24 cellular contexts compared by ENCODE assay signal in genomic region chr10:133375357-133376115, GRCh38. TPM values are rescaled to one million over a fixed set of nuclear protein-coding genes. Genes with fewer than 3 reads are reported as not detected.
DNase-seq lines count a peak whose midpoint lies in the region; ATAC-seq and TF ChIP-seq lines count a peak whose summit lies in the region.
"Had no signal": no experiment of that assay in that cellular context is flagged by ENCODE, and none has a peak within 500 bp of the region (broad histone marks: within the 10 kb centered on the region; RNA-seq: fewer than 3 reads in every experiment).

No MANE protein-coding gene starts in this region.

- peak overlapping the region; percentile 43 for H3K27ac Mint-ChIP-seq in activated naive CD4-positive, alpha-beta T cell treated with anti-CD3 and anti-CD28 coated beads for 36 hours
- H3K27ac Mint-ChIP-seq in activated naive CD4-positive, alpha-beta T cell treated with anti-CD3 and anti-CD28 coated beads, Interleukin-2, amount 50 U/mL, for 72 hours: no peak overlapping the region
- H3K27ac Mint-ChIP-seq in activated T-helper 1 cell treated with anti-CD3 and anti-CD28 coated beads, Interleukin-12 subunit alpha, Interleukin-12 subunit beta, Interleukin-2, Interleukin-4 antibody, amounts not matched to agents 30 ng/mL and 10 ng/mL and 1 ng/mL, durations not matched to agents 14 hours and 24 hours and 36 hours: peak overlapping the region; percentile 48
- no peak overlapping the region for H3K27ac Mint-ChIP-seq in stimulated activated effector memory CD8-positive, alpha-beta T cell treated with anti-CD3 and anti-CD28 coated beads, Interleukin-12 subunit alpha, Interleukin-12 subunit beta, amount 100 ng/mL, for 72 hours
- H3K27ac Mint-ChIP-seq in Caco-2 (ENCODE audit: unreplicated experiment): no peak overlapping the region
- H3K27ac Mint-ChIP-seq: effector memory CD8-positive, alpha-beta T cell had no signal

- H3K36me3 Mint-ChIP-seq in activated naive CD4-positive, alpha-beta T cell treated with anti-CD3 and anti-CD28 coated beads for 36 hours (ENCODE audit: low read depth): no peaks in the 10 kb centered on the region
- no peaks in the 10 kb centered on the region for H3K36me3 Mint-ChIP-seq in activated naive CD4-positive, alpha-beta T cell treated with anti-CD3 and anti-CD28 coated beads, Interleukin-2, amount 50 U/mL, for 72 hours
- H3K36me3 Mint-ChIP-seq in activated T-helper 1 cell treated with anti-CD3 and anti-CD28 coated beads, Interleukin-12 subunit alpha, Interleukin-12 subunit beta, Interleukin-2, Interleukin-4 antibody, amounts not matched to agents 30 ng/mL and 10 ng/mL and 1 ng/mL, durations not matched to agents 14 hours and 24 hours and 36 hours (ENCODE audit: low read depth): peaks cover 5% of the 10 kb centered on the region
- H3K36me3 Mint-ChIP-seq in stimulated activated effector memory CD8-positive, alpha-beta T cell treated with anti-CD3 and anti-CD28 coated beads, Interleukin-12 subunit alpha, Interleukin-12 subunit beta, amount 100 ng/mL, for 72 hours: peaks cover 4% of the 10 kb centered on the region
- H3K36me3 Mint-ChIP-seq in Caco-2 (ENCODE audit: insufficient read depth, unreplicated experiment): peaks cover 15% of the 10 kb centered on the region

- DNase-seq in activated naive CD4-positive, alpha-beta T cell treated with anti-CD3 and anti-CD28 coated beads for 36 hours: no peak
- no peak for DNase-seq in activated naive CD4-positive, alpha-beta T cell treated with anti-CD3 and anti-CD28 coated beads, Interleukin-2, amount 50 U/mL, for 72 hours (ENCODE audit: low spot score in 2 of 2)
- DNase-seq in activated T-helper 1 cell treated with anti-CD3 and anti-CD28 coated beads, Interleukin-12 subunit alpha, Interleukin-12 subunit beta, Interleukin-2, Interleukin-4 antibody, amounts not matched to agents 30 ng/mL and 10 ng/mL and 1 ng/mL, durations not matched to agents 14 hours and 24 hours and 36 hours (ENCODE audit: low spot score): no peak
- DNase-seq in mesenchymal stem cell: no peak
- no peak for DNase-seq in stimulated activated effector memory CD8-positive, alpha-beta T cell treated with anti-CD3 and anti-CD28 coated beads, Interleukin-12 subunit alpha, Interleukin-12 subunit beta, amount 100 ng/mL, for 72 hours (ENCODE audit: low spot score in 2 of 2)
- DNase-seq in left ventricle myocardium inferior: no peak
- no peak for DNase-seq in Caco-2
- DNase-seq: activated CD8-positive, alpha-beta memory T cell treated with anti-CD3 and anti-CD28 coated beads for 24 hours; central memory CD4-positive, alpha-beta T cell; DND-41; effector memory CD8-positive, alpha-beta T cell; esophagus squamous epithelium; KBM-7; left lung; NCI-H187 treated with DMSO at 0.1 percent for 48 hours; psoas muscle; stimulated activated CD4-positive, alpha-beta T cell treated with anti-CD3 and anti-CD28 coated beads, Interleukin-4, amount 100 ng/mL, for 1 hour; T-helper 9 cell had no signal

- H3K9ac ChIP-seq in mesenchymal stem cell (ENCODE audit: low read length): no peak overlapping the region

- H3K27ac ChIP-seq in mesenchymal stem cell (ENCODE audit: low read length, poor library complexity, severe bottlenecking): no peak overlapping the region
- no peak overlapping the region for H3K27ac ChIP-seq in left ventricle myocardium inferior (replicated peaks)
- H3K27ac ChIP-seq: A549, esophagus squamous epithelium, SK-N-MC had no signal

- peaks cover 20% of the 10 kb centered on the region for H3K79me1 ChIP-seq in mesenchymal stem cell (replicated peaks; ENCODE audit: low read length, poor library complexity, severe bottlenecking)

- POLR2A ChIA-PET in Caco-2 (lab: Charles Lee): no interaction called here

- H3K9me3 ChIP-seq in mesenchymal stem cell (ENCODE audit: control insufficient read depth, low read length) (no peaks in the 10 kb centered on the region), left ventricle myocardium inferior (replicated peaks) (no peaks in the 10 kb centered on the region), Caco-2 (no peaks in the 10 kb centered on the region)
- H3K9me3 ChIP-seq: A549, esophagus squamous epithelium, left lung, psoas muscle had no signal

- H2BK120ac ChIP-seq in mesenchymal stem cell (ENCODE audit: low read depth, low read length): no peak overlapping the region

- no peak overlapping the region for H3K23ac ChIP-seq in mesenchymal stem cell (ENCODE audit: low read length in 2 of 2)

- H2BK5ac ChIP-seq in mesenchymal stem cell (ENCODE audit: low read depth, low read length, poor library complexity, severe bottlenecking): no peak overlapping the region

- no peaks in the 10 kb centered on the region for H3K9me3 Mint-ChIP-seq in activated naive CD4-positive, alpha-beta T cell treated with anti-CD3 and anti-CD28 coated beads for 36 hours
- no peaks in the 10 kb centered on the region for H3K9me3 Mint-ChIP-seq in activated naive CD4-positive, alpha-beta T cell treated with anti-CD3 and anti-CD28 coated beads, Interleukin-2, amount 50 U/mL, for 72 hours
- H3K9me3 Mint-ChIP-seq in activated T-helper 1 cell treated with anti-CD3 and anti-CD28 coated beads, Interleukin-12 subunit alpha, Interleukin-12 subunit beta, Interleukin-2, Interleukin-4 antibody, amounts not matched to agents 30 ng/mL and 10 ng/mL and 1 ng/mL, durations not matched to agents 14 hours and 24 hours and 36 hours: no peaks in the 10 kb centered on the region
- no peaks in the 10 kb centered on the region for H3K9me3 Mint-ChIP-seq in stimulated activated effector memory CD8-positive, alpha-beta T cell treated with anti-CD3 and anti-CD28 coated beads, Interleukin-12 subunit alpha, Interleukin-12 subunit beta, amount 100 ng/mL, for 72 hours
- H3K9me3 Mint-ChIP-seq in Caco-2 (ENCODE audit: unreplicated experiment): no peaks in the 10 kb centered on the region
- H3K9me3 Mint-ChIP-seq: effector memory CD8-positive, alpha-beta T cell had no signal

- no peak for ATAC-seq in activated naive CD4-positive, alpha-beta T cell treated with anti-CD3 and anti-CD28 coated beads, Interleukin-2, amount 50 U/mL, for 72 hours
- ATAC-seq in stimulated activated effector memory CD8-positive, alpha-beta T cell treated with anti-CD3 and anti-CD28 coated beads, Interleukin-12 subunit alpha, Interleukin-12 subunit beta, amount 100 ng/mL, for 72 hours: no peak
- ATAC-seq in GM18870 (IDR thresholded peaks at IDR 0.05; ENCODE audit: unreplicated experiment): no peak
- ATAC-seq: A549; effector memory CD8-positive, alpha-beta T cell; left lung; psoas muscle had no signal

- H3K4me3 Mint-ChIP-seq in activated naive CD4-positive, alpha-beta T cell treated with anti-CD3 and anti-CD28 coated beads for 36 hours: no peak overlapping the region
- peak overlapping the region; percentile 62 for H3K4me3 Mint-ChIP-seq in activated T-helper 1 cell treated with anti-CD3 and anti-CD28 coated beads, Interleukin-12 subunit alpha, Interleukin-12 subunit beta, Interleukin-2, Interleukin-4 antibody, amounts not matched to agents 30 ng/mL and 10 ng/mL and 1 ng/mL, durations not matched to agents 14 hours and 24 hours and 36 hours
- H3K4me3 Mint-ChIP-seq in stimulated activated effector memory CD8-positive, alpha-beta T cell treated with anti-CD3 and anti-CD28 coated beads, Interleukin-12 subunit alpha, Interleukin-12 subunit beta, amount 100 ng/mL, for 72 hours: peak overlapping the region; percentile 85
- H3K4me3 Mint-ChIP-seq in Caco-2 (ENCODE audit: unreplicated experiment): no peak overlapping the region
- H3K4me3 Mint-ChIP-seq: CD14-positive monocyte had no signal

- WGBS in mesenchymal stem cell: 83% methylated on average over 11 of the region's 12 CpGs

- CTCF ChIA-PET in activated naive CD4-positive, alpha-beta T cell treated with anti-CD3 and anti-CD28 coated beads for 36 hours (lab: Charles Lee): interaction anchor here (0.9 to 1.1 kb wide), 2 partner anchors 46 to 55 kb away, joined by 3 to 4 read pairs; no protein-coding TSS in a partner anchor
- CTCF ChIA-PET in Caco-2 (lab: Charles Lee): no interaction called here

- no peaks in the 10 kb centered on the region for H3K27me3 ChIP-seq in mesenchymal stem cell (ENCODE audit: control insufficient read depth in 1 of 2, insufficient read depth in 1 of 2, low read length in 2 of 2)
- H3K27me3 ChIP-seq in left ventricle myocardium inferior (ENCODE audit: low read depth): no peaks in the 10 kb centered on the region
- H3K27me3 ChIP-seq in Caco-2 (replicated peaks; ENCODE audit: control insufficient read depth, insufficient read depth, low read length): no peaks in the 10 kb centered on the region
- H3K27me3 ChIP-seq: esophagus squamous epithelium had no signal

- intact Hi-C loops in activated naive CD4-positive, alpha-beta T cell treated with anti-CD3 and anti-CD28 coated beads for 36 hours (cut with micrococcal nuclease): loop anchor here (5.0 kb wide), 1 partner anchor 118 kb away; no protein-coding TSS in a partner anchor
- intact Hi-C loops in activated T-helper 1 cell treated with anti-CD3 and anti-CD28 coated beads, Interleukin-12 subunit alpha, Interleukin-12 subunit beta, Interleukin-2, Interleukin-4 antibody, amounts not matched to agents 30 ng/mL and 10 ng/mL and 1 ng/mL, durations not matched to agents 14 hours and 24 hours and 36 hours (cut with micrococcal nuclease): loop anchor here (5.0 to 10.0 kb wide), 3 partner anchors 113 to 1191 kb away; partner anchors contain the start of gene DPYSL4
- intact Hi-C loops in left ventricle myocardium inferior (cut with micrococcal nuclease) (no loop called here), Caco-2 (cut with micrococcal nuclease; ENCODE audit: unreplicated experiment) (loop anchor here (5.0 kb wide), 1 partner anchor 68 kb away; the partner anchor contains the start of genes TUBGCP2 and ZNF511)

- H3K27me3 Mint-ChIP-seq in activated naive CD4-positive, alpha-beta T cell treated with anti-CD3 and anti-CD28 coated beads for 36 hours (ENCODE audit: low read depth): no peaks in the 10 kb centered on the region
- H3K27me3 Mint-ChIP-seq in activated T-helper 1 cell treated with anti-CD3 and anti-CD28 coated beads, Interleukin-12 subunit alpha, Interleukin-12 subunit beta, Interleukin-2, Interleukin-4 antibody, amounts not matched to agents 30 ng/mL and 10 ng/mL and 1 ng/mL, durations not matched to agents 14 hours and 24 hours and 36 hours (ENCODE audit: insufficient read depth): peaks cover 16% of the 10 kb centered on the region
- H3K27me3 Mint-ChIP-seq in Caco-2 (ENCODE audit: insufficient read depth, unreplicated experiment): no peaks in the 10 kb centered on the region
- H3K27me3 Mint-ChIP-seq: effector memory CD8-positive, alpha-beta T cell had no signal

- no peak overlapping the region for H2BK15ac ChIP-seq in mesenchymal stem cell (ENCODE audit: low read depth, poor library complexity, severe bottlenecking)

- H3K4me3 ChIP-seq in mesenchymal stem cell (ENCODE audit: insufficient read depth in 1 of 2, low read depth in 1 of 2, low read length in 2 of 2): no peak overlapping the region
- no peak overlapping the region for H3K4me3 ChIP-seq in left ventricle myocardium inferior
- H3K4me3 ChIP-seq in Caco-2 (ENCODE audit: low read depth, low read length): no peak overlapping the region
- H3K4me3 ChIP-seq: A549, esophagus squamous epithelium, left lung, psoas muscle, SK-N-MC, skin epidermis had no signal

- no peak overlapping the region for H2AK5ac ChIP-seq in mesenchymal stem cell (ENCODE audit: low read length, severe bottlenecking)

- H3K4ac ChIP-seq in mesenchymal stem cell (ENCODE audit: low read depth in 1 of 2, low read length in 2 of 2): no peak overlapping the region

- BruUV-seq in Caco-2 (replicated peaks; lab: Mats Ljungman, UMichigan): no TSS peak

- H3K36me3 ChIP-seq in mesenchymal stem cell (ENCODE audit: control insufficient read depth in 1 of 2, insufficient read depth in 2 of 2, low read depth in 1 of 2, low read length in 2 of 2): peaks cover 5 to 12% of the 10 kb centered on the region in 2 experiments
- peaks cover 11% of the 10 kb centered on the region for H3K36me3 ChIP-seq in left ventricle myocardium inferior
- H3K36me3 ChIP-seq in Caco-2 (ENCODE audit: control insufficient read depth, insufficient read depth, low read length): no peaks in the 10 kb centered on the region; the same call in 1 of the 2 replicates

- no peak overlapping the region for H4K8ac ChIP-seq in mesenchymal stem cell (ENCODE audit: low read length)

- H3K14ac ChIP-seq in mesenchymal stem cell (ENCODE audit: low read length in 2 of 2): no peak overlapping the region

- peaks cover 32% of the 10 kb centered on the region for H3K4me1 ChIP-seq in mesenchymal stem cell (ENCODE audit: control insufficient read depth, insufficient read depth, low read depth, low read length)
- peaks cover 48% of the 10 kb centered on the region for H3K4me1 ChIP-seq in left ventricle myocardium inferior
- H3K4me1 ChIP-seq in Caco-2: peaks cover 22% of the 10 kb centered on the region

- peaks cover 9% of the 10 kb centered on the region for H3K4me1 Mint-ChIP-seq in activated naive CD4-positive, alpha-beta T cell treated with anti-CD3 and anti-CD28 coated beads for 36 hours (ENCODE audit: low read depth)
- H3K4me1 Mint-ChIP-seq in activated T-helper 1 cell treated with anti-CD3 and anti-CD28 coated beads, Interleukin-12 subunit alpha, Interleukin-12 subunit beta, Interleukin-2, Interleukin-4 antibody, amounts not matched to agents 30 ng/mL and 10 ng/mL and 1 ng/mL, durations not matched to agents 14 hours and 24 hours and 36 hours (ENCODE audit: low read depth): peaks cover 5% of the 10 kb centered on the region
- peaks cover 21% of the 10 kb centered on the region for H3K4me1 Mint-ChIP-seq in stimulated activated effector memory CD8-positive, alpha-beta T cell treated with anti-CD3 and anti-CD28 coated beads, Interleukin-12 subunit alpha, Interleukin-12 subunit beta, amount 100 ng/mL, for 72 hours
- H3K4me1 Mint-ChIP-seq in Caco-2 (ENCODE audit: low read depth, unreplicated experiment): no peaks in the 10 kb centered on the region

- H3K18ac ChIP-seq in mesenchymal stem cell (ENCODE audit: low read depth in 1 of 2, low read length in 2 of 2): no peak overlapping the region

- H4K91ac ChIP-seq in mesenchymal stem cell (ENCODE audit: low read length): peak overlapping the region; percentile 22

- TF ChIP-seq CTCF in left ventricle myocardium inferior (IDR thresholded peaks at IDR 0.05; ENCODE audit: borderline replicate concordance) (no peak), Caco-2 (IDR thresholded peaks at IDR 0.05; ENCODE audit: insufficient read depth in 1 of 2, low read depth in 1 of 2, low read length in 1 of 2, severe bottlenecking in 1 of 2, unreplicated experiment in 1 of 2) (no peak)

- H2BK12ac ChIP-seq in mesenchymal stem cell (ENCODE audit: low read length in 2 of 2): no peak overlapping the region

- H3K4me2 ChIP-seq in mesenchymal stem cell (ENCODE audit: low read length, poor library complexity, severe bottlenecking): no peak overlapping the region
- H3K4me2 ChIP-seq: A549 had no signal

- H2AFZ ChIP-seq in mesenchymal stem cell (ENCODE audit: low read depth, low read length): no peak overlapping the region

RNA-seq across cellular contexts. Expression of gene ECHS1, which starts 2.4 kb away (rescaled TPM):
- 10 to 100 TPM; 45.8 to 48.7 TPM for total RNA-seq in activated naive CD4-positive, alpha-beta T cell treated with anti-CD3 and anti-CD28 coated beads for 36 hours
- total RNA-seq in activated naive CD4-positive, alpha-beta T cell treated with anti-CD3 and anti-CD28 coated beads, Interleukin-2, amount 50 U/mL, for 72 hours: 10 to 100 TPM; 58.5 to 86.0 TPM
- total RNA-seq in activated T-helper 1 cell treated with anti-CD3 and anti-CD28 coated beads, Interleukin-12 subunit alpha, Interleukin-12 subunit beta, Interleukin-2, Interleukin-4 antibody, amounts not matched to agents 30 ng/mL and 10 ng/mL and 1 ng/mL, durations not matched to agents 14 hours and 24 hours and 36 hours: 69.3 and 69.6 TPM in 2 replicates
- 78.5 TPM for polyA plus RNA-seq in mesenchymal stem cell (2013, experiment 1 of 2)
- polyA plus RNA-seq in mesenchymal stem cell (2013, experiment 2 of 2): 77.3 TPM
- total RNA-seq in left ventricle myocardium inferior: 212 TPM
- total RNA-seq in Caco-2 (2022): 232 and 247 TPM in 2 replicates

RNA-seq across cellular contexts. Expression of gene PAOX, which starts 3.5 kb away (rescaled TPM):
- 1 to 10 TPM; 4.4 to 5.0 TPM for total RNA-seq in activated naive CD4-positive, alpha-beta T cell treated with anti-CD3 and anti-CD28 coated beads for 36 hours
- total RNA-seq in activated naive CD4-positive, alpha-beta T cell treated with anti-CD3 and anti-CD28 coated beads, Interleukin-2, amount 50 U/mL, for 72 hours: 1 to 10 TPM; 3.9 to 5.6 TPM
- 6.6 and 7.5 TPM in 2 replicates for total RNA-seq in activated T-helper 1 cell treated with anti-CD3 and anti-CD28 coated beads, Interleukin-12 subunit alpha, Interleukin-12 subunit beta, Interleukin-2, Interleukin-4 antibody, amounts not matched to agents 30 ng/mL and 10 ng/mL and 1 ng/mL, durations not matched to agents 14 hours and 24 hours and 36 hours
- polyA plus RNA-seq in mesenchymal stem cell (2013, experiment 1 of 2): 4.3 TPM
- polyA plus RNA-seq in mesenchymal stem cell (2013, experiment 2 of 2): 4.0 TPM
- 2.9 TPM for total RNA-seq in left ventricle myocardium inferior
- 6.7 and 7.3 TPM in 2 replicates for total RNA-seq in Caco-2 (2022)

RNA-seq across cellular contexts. Expression of gene FUOM, which starts 17.7 kb away (rescaled TPM):
- 10 to 100 TPM; 29.9 to 34.9 TPM for total RNA-seq in activated naive CD4-positive, alpha-beta T cell treated with anti-CD3 and anti-CD28 coated beads for 36 hours
- total RNA-seq in activated naive CD4-positive, alpha-beta T cell treated with anti-CD3 and anti-CD28 coated beads, Interleukin-2, amount 50 U/mL, for 72 hours: 10 to 100 TPM; 24.1 to 24.2 TPM
- total RNA-seq in activated T-helper 1 cell treated with anti-CD3 and anti-CD28 coated beads, Interleukin-12 subunit alpha, Interleukin-12 subunit beta, Interleukin-2, Interleukin-4 antibody, amounts not matched to agents 30 ng/mL and 10 ng/mL and 1 ng/mL, durations not matched to agents 14 hours and 24 hours and 36 hours: 45.4 and 51.8 TPM in 2 replicates
- polyA plus RNA-seq in mesenchymal stem cell (2013, experiment 1 of 2): 38.2 TPM
- polyA plus RNA-seq in mesenchymal stem cell (2013, experiment 2 of 2): 37.0 TPM
- total RNA-seq in left ventricle myocardium inferior (5.1 TPM), Caco-2 (2022) (108 and 119 TPM in 2 replicates)

RNA-seq across cellular contexts. Expression of gene MTG1, which starts 18.4 kb away (rescaled TPM):
- 10 to 100 TPM; 31.6 to 32.9 TPM for total RNA-seq in activated naive CD4-positive, alpha-beta T cell treated with anti-CD3 and anti-CD28 coated beads for 36 hours
- total RNA-seq in activated naive CD4-positive, alpha-beta T cell treated with anti-CD3 and anti-CD28 coated beads, Interleukin-2, amount 50 U/mL, for 72 hours: 10 to 100 TPM; 39.8 to 65.0 TPM
- total RNA-seq in activated T-helper 1 cell treated with anti-CD3 and anti-CD28 coated beads, Interleukin-12 subunit alpha, Interleukin-12 subunit beta, Interleukin-2, Interleukin-4 antibody, amounts not matched to agents 30 ng/mL and 10 ng/mL and 1 ng/mL, durations not matched to agents 14 hours and 24 hours and 36 hours: 64.9 and 67.9 TPM in 2 replicates
- polyA plus RNA-seq in mesenchymal stem cell (2013, experiment 1 of 2): 26.2 TPM
- polyA plus RNA-seq in mesenchymal stem cell (2013, experiment 2 of 2): 26.0 TPM
- total RNA-seq in left ventricle myocardium inferior (14.0 TPM), Caco-2 (2022) (111 and 113 TPM in 2 replicates)

RNA-seq across cellular contexts. Expression of gene PRAP1, which starts 28.4 kb away (rescaled TPM):
- not detected for total RNA-seq in activated naive CD4-positive, alpha-beta T cell treated with anti-CD3 and anti-CD28 coated beads for 36 hours
- total RNA-seq in activated naive CD4-positive, alpha-beta T cell treated with anti-CD3 and anti-CD28 coated beads, Interleukin-2, amount 50 U/mL, for 72 hours: not detected
- not detected in 2 replicates for total RNA-seq in activated T-helper 1 cell treated with anti-CD3 and anti-CD28 coated beads, Interleukin-12 subunit alpha, Interleukin-12 subunit beta, Interleukin-2, Interleukin-4 antibody, amounts not matched to agents 30 ng/mL and 10 ng/mL and 1 ng/mL, durations not matched to agents 14 hours and 24 hours and 36 hours
- polyA plus RNA-seq in mesenchymal stem cell (2013, experiment 1 of 2): not detected
- polyA plus RNA-seq in mesenchymal stem cell (2013, experiment 2 of 2): not detected
- not detected for total RNA-seq in left ventricle myocardium inferior
- total RNA-seq in Caco-2 (2022): 0.34 TPM in 1 of 2 replicates, not detected in the other
- total RNA-seq: esophagus squamous epithelium, left lung, myocyte, psoas muscle had no signal
- polyA plus RNA-seq: CD14-positive monocyte had no signal

Comparison
In these comparisons a context has a peak if more than half of its experiments do, and no peak if none do; other contexts are left out.
1. H3K27ac Mint-ChIP-seq: peak in activated naive CD4-positive, alpha-beta T cell treated with anti-CD3 and anti-CD28 coated beads for 36 hours (single experiment) and activated T-helper 1 cell treated with anti-CD3 and anti-CD28 coated beads, Interleukin-12 subunit alpha, Interleukin-12 subunit beta, Interleukin-2, Interleukin-4 antibody, amounts not matched to agents 30 ng/mL and 10 ng/mL and 1 ng/mL, durations not matched to agents 14 hours and 24 hours and 36 hours (single experiment); none in activated naive CD4-positive, alpha-beta T cell treated with anti-CD3 and anti-CD28 coated beads, Interleukin-2, amount 50 U/mL, for 72 hours (0 of 2), stimulated activated effector memory CD8-positive, alpha-beta T cell treated with anti-CD3 and anti-CD28 coated beads, Interleukin-12 subunit alpha, Interleukin-12 subunit beta, amount 100 ng/mL, for 72 hours (single experiment) and Caco-2 (single experiment).
2. H3K4me3 Mint-ChIP-seq: peak in activated T-helper 1 cell treated with anti-CD3 and anti-CD28 coated beads, Interleukin-12 subunit alpha, Interleukin-12 subunit beta, Interleukin-2, Interleukin-4 antibody, amounts not matched to agents 30 ng/mL and 10 ng/mL and 1 ng/mL, durations not matched to agents 14 hours and 24 hours and 36 hours (single experiment) and stimulated activated effector memory CD8-positive, alpha-beta T cell treated with anti-CD3 and anti-CD28 coated beads, Interleukin-12 subunit alpha, Interleukin-12 subunit beta, amount 100 ng/mL, for 72 hours (single experiment); none in activated naive CD4-positive, alpha-beta T cell treated with anti-CD3 and anti-CD28 coated beads for 36 hours (single experiment) and Caco-2 (single experiment).